8 cellular contexts compared by ENCODE assay signal in genomic region chr21:45818904-45819285, GRCh38.
DNase-seq lines count a peak whose midpoint lies in the region; ATAC-seq and TF ChIP-seq lines count a peak whose summit lies in the region.

No MANE protein-coding gene starts in this region.

- H3K27me3 Mint-ChIP-seq in stimulated activated naive CD8-positive, alpha-beta T cell treated with anti-CD3 and anti-CD28 coated beads, Interleukin-15, amount 100 ng/mL, for 72 hours, result peaks cover 22% of the 10 kb centered on the region
- no peaks in the 10 kb centered on the region for H3K27me3 Mint-ChIP-seq in endothelial cell (ENCODE audit: unreplicated experiment)

- peak overlapping the region; percentile 92 to 97 for H3K27ac Mint-ChIP-seq in stimulated activated naive CD8-positive, alpha-beta T cell treated with anti-CD3 and anti-CD28 coated beads, Interleukin-15, amount 100 ng/mL, for 72 hours
- no peak overlapping the region for H3K27ac Mint-ChIP-seq in endothelial cell (ENCODE audit: unreplicated experiment)

- no peaks in the 10 kb centered on the region for H3K9me3 Mint-ChIP-seq in stimulated activated naive CD8-positive, alpha-beta T cell treated with anti-CD3 and anti-CD28 coated beads, Interleukin-15, amount 100 ng/mL, for 72 hours
- H3K9me3 Mint-ChIP-seq in endothelial cell (ENCODE audit: unreplicated experiment), result no peaks in the 10 kb centered on the region

- H3K9ac ChIP-seq in HUES48 (ENCODE audit: low read depth, low read length), result no peak overlapping the region

- H3K4me3 Mint-ChIP-seq in stimulated activated naive CD8-positive, alpha-beta T cell treated with anti-CD3 and anti-CD28 coated beads, Interleukin-15, amount 100 ng/mL, for 72 hours, result peak overlapping the region; percentile 59 to 61
- H3K4me3 Mint-ChIP-seq in endothelial cell (ENCODE audit: unreplicated experiment), result no peak overlapping the region

- peaks cover 50% of the 10 kb centered on the region for H3K4me1 Mint-ChIP-seq in stimulated activated naive CD8-positive, alpha-beta T cell treated with anti-CD3 and anti-CD28 coated beads, Interleukin-15, amount 100 ng/mL, for 72 hours
- no peaks in the 10 kb centered on the region for H3K4me1 Mint-ChIP-seq in endothelial cell (ENCODE audit: unreplicated experiment)

- H3K36me3 Mint-ChIP-seq in endothelial cell (ENCODE audit: low read depth, unreplicated experiment), result no peaks in the 10 kb centered on the region

- no peaks in the 10 kb centered on the region for H3K36me3 ChIP-seq in HUES48 (ENCODE audit: control insufficient read depth, insufficient read depth, low read length)

- DNase-seq in AG08395 (ENCODE audit: low spot score) (peak; percentile 74), hepatic stellate cell (ENCODE audit: low spot score) (peak; percentile 66), endothelial cell (ENCODE audit: low spot score) (no peak)
- DNase-seq in activated CD8-positive, alpha-beta memory T cell treated with anti-CD3 and anti-CD28 coated beads, Interleukin-2, amount 50 U/mL, for 24 hours (ENCODE audit: extremely low read depth), result peak; percentile 66
- peak; percentile 82 to 91 for DNase-seq in stimulated activated naive CD8-positive, alpha-beta T cell treated with anti-CD3 and anti-CD28 coated beads, Interleukin-15, amount 100 ng/mL, for 72 hours

- H3K4me3 ChIP-seq in HUES48 (ENCODE audit: low read depth, low read length), result no peak overlapping the region

- no peaks in the 10 kb centered on the region for H3K9me3 ChIP-seq in HUES48 (ENCODE audit: control insufficient read depth, insufficient read depth, low read length)

- H3K27ac ChIP-seq in HUES48 (ENCODE audit: low read depth, low read length), result peak overlapping the region; percentile 37

- ATAC-seq in stimulated activated naive CD8-positive, alpha-beta T cell treated with anti-CD3 and anti-CD28 coated beads, Interleukin-15, amount 100 ng/mL, for 72 hours, result peak; percentile 91
- ATAC-seq in GM21381 (IDR thresholded peaks at IDR 0.05; ENCODE audit: unreplicated experiment) (no peak), GM21737 (IDR thresholded peaks at IDR 0.05; ENCODE audit: unreplicated experiment) (no peak)

- peaks cover 2% of the 10 kb centered on the region; the same call in 1 of the 2 replicates for H3K4me1 ChIP-seq in HUES48 (ENCODE audit: control insufficient read depth, insufficient read depth, low read length)

- no peak for TF ChIP-seq CTCF in endothelial cell (IDR thresholded peaks at IDR 0.05; ENCODE audit: unreplicated experiment)

- H3K27me3 ChIP-seq in HUES48 (ENCODE audit: control insufficient read depth, insufficient read depth, low read length), result no peaks in the 10 kb centered on the region
